In genomic region chr20:2109425-2110210, GRCh38 we compare ENCODE assay signal across 11 cellular contexts. TPM values are rescaled to one million over a fixed set of nuclear protein-coding genes. Genes with fewer than 3 reads are reported as not detected.
DNase-seq lines count a peak whose midpoint lies in the region; ATAC-seq and TF ChIP-seq lines count a peak whose summit lies in the region.
"Had no signal": no experiment of that assay in that cellular context is flagged by ENCODE, and none has a peak within 500 bp of the region (broad histone marks: within the 10 kb centered on the region; RNA-seq: fewer than 3 reads in every experiment).

No MANE protein-coding gene starts in this region.

- no peaks in the 10 kb centered on the region for H3K27me3 Mint-ChIP-seq in naive B cell
- H3K27me3 Mint-ChIP-seq: activated naive CD4-positive, alpha-beta T cell treated with anti-CD3 and anti-CD28 coated beads, Interleukin-2, amount 50 U/mL, for 24 hours had no signal

- peaks cover under 1 to 7% of the 10 kb centered on the region in 2 donors for H3K36me3 Mint-ChIP-seq in naive B cell

- DNase-seq in Ammon's horn (ENCODE audit: low spot score) (peak; percentile 73), OCI-M1 (lab: John Stamatoyannopoulos, UW) (peak; percentile 25), fibroblast of pulmonary artery (ENCODE audit: low read depth) (peak; percentile 13), naive B cell (no peak), NCI-H446 treated with DMSO at 0.1 percent for 48 hours (lab: John Stamatoyannopoulos, UW) (no peak), GM19240 (ENCODE audit: insufficient read length, low spot score) (no peak)
- DNase-seq: T1000 had no signal

- peak overlapping the region in 5 of 6 donors; percentile 2 to 61 (median 19) for H3K27ac Mint-ChIP-seq in naive B cell
- H3K27ac Mint-ChIP-seq: activated naive CD4-positive, alpha-beta T cell treated with anti-CD3 and anti-CD28 coated beads, Interleukin-2, amount 50 U/mL, for 24 hours had no signal

- H3K4me1 Mint-ChIP-seq in naive B cell, result peaks cover 66 to 93% (median 72%) of the 10 kb centered on the region in 3 donors

- TF ChIP-seq CTCF in fibroblast of pulmonary artery (IDR thresholded peaks at IDR 0.05; ENCODE audit: low read length, missing control alignments), result no peak

- peak overlapping the region in 5 of 8 donors; percentile 32 to 99 (median 49) for H3K4me3 Mint-ChIP-seq in naive B cell

- H3K9me3 Mint-ChIP-seq in naive B cell, result no peaks in the 10 kb centered on the region
- H3K9me3 Mint-ChIP-seq: activated naive CD4-positive, alpha-beta T cell treated with anti-CD3 and anti-CD28 coated beads, Interleukin-2, amount 50 U/mL, for 24 hours had no signal

- ATAC-seq in naive B cell (ENCODE audit: low read depth in 2 of 2), result no peak
- ATAC-seq in HG03442 (IDR thresholded peaks at IDR 0.05; ENCODE audit: unreplicated experiment), result no peak
- ATAC-seq in HG02981 (IDR thresholded peaks at IDR 0.05; ENCODE audit: unreplicated experiment), result no peak

- no peak overlapping the region for H3K4me3 ChIP-seq in fibroblast of pulmonary artery (replicated peaks; ENCODE audit: low read depth, low read length)
- H3K4me3 ChIP-seq: vagina had no signal

RNA-seq across cellular contexts. Expression of gene STK35, which starts 8.0 kb away (rescaled TPM):
- 1 to 10 TPM; 3.3 to 8.7 (median 5.7) TPM for polyA plus RNA-seq in naive B cell (ENCODE audit: low read depth in 6 of 6)

Comparison
In these comparisons a context has a peak if more than half of its experiments do, and no peak if none do; other contexts are left out.
1. DNase-seq: peak in Ammon's horn (single experiment), OCI-M1 (single experiment) and fibroblast of pulmonary artery (single experiment); none in naive B cell (single experiment), NCI-H446 treated with DMSO at 0.1 percent for 48 hours (single experiment) and GM19240 (single experiment).